Comparison of ENCODE assay signal across 24 cellular contexts in the genomic region with DNA sequence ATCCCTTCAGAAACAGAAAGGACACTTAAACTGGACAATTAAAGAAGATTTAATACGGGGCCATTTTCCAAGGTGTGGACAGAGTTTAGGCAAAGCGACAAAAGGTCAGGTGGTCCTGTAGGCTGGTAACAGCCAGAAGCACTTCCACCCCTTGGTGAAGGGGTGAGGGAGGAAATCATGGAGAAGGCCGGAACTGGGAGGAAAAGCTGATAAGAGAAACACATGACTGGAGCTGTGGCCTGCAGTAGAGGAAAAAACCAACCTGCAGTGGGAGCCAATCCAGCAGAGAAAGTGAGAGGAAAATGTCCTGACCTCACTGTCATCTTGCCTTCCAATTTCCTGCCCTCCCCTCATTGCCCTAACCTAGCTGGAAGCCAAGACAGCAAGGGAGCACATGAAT.
DNase-seq lines count a peak whose midpoint lies in the region; FAIRE-seq and TF ChIP-seq lines count a peak whose summit lies in the region.
"Had no signal": no experiment of that assay in that cellular context is flagged by ENCODE, and none has a peak within 500 bp of the region (broad histone marks: within the 10 kb centered on the region; RNA-seq: fewer than 3 reads in every experiment).

No MANE protein-coding gene starts in this region.

- WGBS in H9 (ENCODE audit: extremely low coverage, insufficient read length, low lambda C conversion rate), result no CpG with 5 or more reads among the region's 3 CpGs
- WGBS in H1 (ENCODE audit: extremely low coverage in 1 of 2, insufficient coverage in 1 of 2, insufficient read length in 1 of 2, insufficient replicate concordance in 2 of 2, low coverage in 1 of 2, low lambda C conversion rate in 2 of 2, missing lambda C conversion rate in 1 of 2), 2 experiments, result 33% methylated on average over 3 of the region's 3 CpGs; no CpG with 5 or more reads in 1 of the 2 experiments
- no CpG with 5 or more reads among the region's 3 CpGs for WGBS in neuronal stem cell (ENCODE audit: extremely low coverage in 2 of 2, insufficient read length in 2 of 2, insufficient replicate concordance in 1 of 2), 2 donors

- H4K20me1 ChIP-seq in H9 (ENCODE audit: control insufficient read depth, insufficient read depth, insufficient read length), result no peaks in the 10 kb centered on the region
- no peaks in the 10 kb centered on the region for H4K20me1 ChIP-seq in H1 (replicated peaks in 1 of 2; ENCODE audit: control insufficient read depth in 1 of 2, insufficient read depth in 2 of 2, low read length in 2 of 2)
- H4K20me1 ChIP-seq: BLaER1 had no signal

- no peak overlapping the region for H2BK120ac ChIP-seq in H9 (ENCODE audit: low read depth, low read length, poor library complexity, severe bottlenecking)
- no peak overlapping the region for H2BK120ac ChIP-seq in H1 (replicated peaks; ENCODE audit: low read depth, low read length)
- no peak overlapping the region for H2BK120ac ChIP-seq in neuronal stem cell (ENCODE audit: low read depth, low read length)

- H3K9me3 Mint-ChIP-seq in H9, result no peaks in the 10 kb centered on the region
- no peaks in the 10 kb centered on the region for H3K9me3 Mint-ChIP-seq in CD8-positive, alpha-beta memory T cell

- no peak for TF ChIP-seq RAD21 in H1 (IDR thresholded peaks at IDR 0.05 in 1 of 2, conservative IDR thresholded peaks at IDR 0.05 in 1 of 2; ENCODE audit: low read depth in 2 of 2, low read length in 2 of 2)

- H3K23me2 ChIP-seq in H9 (ENCODE audit: insufficient read length, low read depth, low read length, poor library complexity, severe bottlenecking) (no peaks in the 10 kb centered on the region), H1 (ENCODE audit: low read depth, low read length) (no peaks in the 10 kb centered on the region)

- H3K9ac ChIP-seq in H9 (ENCODE audit: extremely low read depth, insufficient read length, low read length) (no peak overlapping the region), H1 (replicated peaks in 1 of 4; ENCODE audit: extremely low read depth in 1 of 4, low read depth in 3 of 4, low read length in 3 of 4) (no peak overlapping the region), neuronal stem cell (ENCODE audit: low read depth, low read length, poor library complexity) (no peak overlapping the region)
- H3K9ac ChIP-seq: BLaER1 had no signal

- no peaks in the 10 kb centered on the region for H3K36me3 Mint-ChIP-seq in H9 (ENCODE audit: insufficient read depth in 1 of 3, low read depth in 3 of 3)
- H3K36me3 Mint-ChIP-seq in CD8-positive, alpha-beta memory T cell, result no peaks in the 10 kb centered on the region
- H3K36me3 Mint-ChIP-seq: CD14-positive monocyte; CD4-positive, alpha-beta memory T cell; CD4-positive, CD25-positive, alpha-beta regulatory T cell had no signal

- H3K9me3 ChIP-seq in H9 (ENCODE audit: control insufficient read depth, low read depth, low read length) (no peaks in the 10 kb centered on the region), H1 (ENCODE audit: insufficient read depth in 2 of 2, low read depth in 1 of 2, low read length in 1 of 2) (no peaks in the 10 kb centered on the region), neuronal stem cell (replicated peaks in 1 of 2; ENCODE audit: control insufficient read depth in 2 of 2, insufficient read depth in 1 of 2, low read depth in 1 of 2, low read length in 2 of 2) (no peaks in the 10 kb centered on the region)
- H3K9me3 ChIP-seq in CD8-positive, alpha-beta memory T cell (ENCODE audit: low read length), result no peaks in the 10 kb centered on the region
- H3K9me3 ChIP-seq: BE2C, BLaER1, Caco-2 had no signal

- TF ChIP-seq EP300 in H1 (IDR thresholded peaks at IDR 0.05; ENCODE audit: borderline replicate concordance in 1 of 2, low read depth in 2 of 2, low read length in 2 of 2), result no peak

- H3K18ac ChIP-seq in H9 (ENCODE audit: insufficient read length, low read depth, low read length), result no peak overlapping the region
- H3K18ac ChIP-seq in H1 (ENCODE audit: extremely low read depth, low read length), result no peak overlapping the region
- H3K18ac ChIP-seq in neuronal stem cell (ENCODE audit: low read length), result peak overlapping the region; percentile 53

- H3K79me1 ChIP-seq in H9 (ENCODE audit: insufficient read depth, low read depth, low read length, poor library complexity, severe bottlenecking), result no peaks in the 10 kb centered on the region
- H3K79me1 ChIP-seq in H1 (ENCODE audit: low read depth, low read length), result no peaks in the 10 kb centered on the region
- H3K79me1 ChIP-seq in neuronal stem cell (ENCODE audit: low read depth, low read length), result no peaks in the 10 kb centered on the region

- H3K56ac ChIP-seq in H9 (ENCODE audit: insufficient read length, low read depth, low read length) (no peak overlapping the region), H1 (replicated peaks; ENCODE audit: insufficient read length, low read depth, low read length) (no peak overlapping the region)

- H3K27me3 ChIP-seq in H9 (ENCODE audit: insufficient read depth, low read length) (no peaks in the 10 kb centered on the region), H1 (replicated peaks in 1 of 4; ENCODE audit: control insufficient read depth in 3 of 4, extremely low read depth in 1 of 4, insufficient read depth in 3 of 4, low read length in 3 of 4) (no peaks in the 10 kb centered on the region), neuronal stem cell (ENCODE audit: control insufficient read depth in 3 of 3, insufficient read depth in 3 of 3, low read depth in 1 of 3, low read length in 3 of 3) (no peaks in the 10 kb centered on the region)
- no peaks in the 10 kb centered on the region for H3K27me3 ChIP-seq in CD8-positive, alpha-beta memory T cell (ENCODE audit: insufficient read depth, low read length, poor library complexity, severe bottlenecking)
- H3K27me3 ChIP-seq: BE2C, BLaER1 had no signal

- no peak overlapping the region for H2BK20ac ChIP-seq in H9 (ENCODE audit: low read depth, low read length, poor library complexity, severe bottlenecking)
- no peak overlapping the region for H2BK20ac ChIP-seq in H1 (ENCODE audit: low read length)

- no peaks in the 10 kb centered on the region for H3K27me3 Mint-ChIP-seq in H9 (ENCODE audit: low read depth)
- peaks cover 4 to 18% of the 10 kb centered on the region in 2 donors for H3K27me3 Mint-ChIP-seq in CD8-positive, alpha-beta memory T cell
- H3K27me3 Mint-ChIP-seq: CD4-positive, CD25-positive, alpha-beta regulatory T cell had no signal

- POLR2A ChIA-PET in H1 (lab: Charles Lee; ENCODE audit: partially characterized antibody), result no interaction called here
- POLR2A ChIA-PET in CD8-positive, alpha-beta memory T cell (lab: Charles Lee), result no interaction called here

- no peak overlapping the region for H3K27ac ChIP-seq in H9 (ENCODE audit: insufficient read length, low read depth, low read length)
- H3K27ac ChIP-seq in H1 (ENCODE audit: low read depth, low read length), result no peak overlapping the region
- no peak overlapping the region for H3K27ac ChIP-seq in neuronal stem cell (replicated peaks; ENCODE audit: low read length)
- no peak overlapping the region for H3K27ac ChIP-seq in CD8-positive, alpha-beta memory T cell (ENCODE audit: low read depth, low read length)
- H3K27ac ChIP-seq: BLaER1 had no signal

- H3K79me2 ChIP-seq in H9 (ENCODE audit: insufficient read depth, low read length) (no peaks in the 10 kb centered on the region), H1 (ENCODE audit: control insufficient read depth in 1 of 2, insufficient read depth in 2 of 2, low read length in 2 of 2) (no peaks in the 10 kb centered on the region)

- H2BK5ac ChIP-seq in H9 (ENCODE audit: insufficient read length, low read length) (no peak overlapping the region), H1 (ENCODE audit: low read depth, low read length) (no peak overlapping the region; the same call in 1 of the 2 replicates), neuronal stem cell (ENCODE audit: low read length) (no peak overlapping the region)

- TF ChIP-seq POLR2A in H1 (IDR thresholded peaks at IDR 0.05; ENCODE audit: control extremely low read depth in 1 of 2, low read depth in 2 of 2, low read length in 2 of 2), result no peak

- FAIRE-seq in H1 (lab: Jason Lieb, UNC), result no peak
- FAIRE-seq: A204.1, D721Med, G401.6, GM12878, GM12892 had no signal

- CTCF ChIA-PET in H1 (lab: Charles Lee; ENCODE audit: partially characterized antibody), result no interaction called here
- CTCF ChIA-PET in CD8-positive, alpha-beta memory T cell (lab: Charles Lee), result no interaction called here

- H3K36me3 ChIP-seq in H1 (ENCODE audit: control insufficient read depth in 2 of 4, insufficient read depth in 4 of 4, low read length in 3 of 4), result no peaks in the 10 kb centered on the region
- no peaks in the 10 kb centered on the region for H3K36me3 ChIP-seq in neuronal stem cell (replicated peaks in 1 of 2; ENCODE audit: control insufficient read depth in 2 of 2, insufficient read depth in 2 of 2, low read length in 2 of 2)
- no peaks in the 10 kb centered on the region for H3K36me3 ChIP-seq in CD8-positive, alpha-beta memory T cell (ENCODE audit: insufficient read depth, low read length)
- H3K36me3 ChIP-seq: BE2C, BLaER1 had no signal

- H3K4ac ChIP-seq in H9 (ENCODE audit: low read depth, low read length), result no peak overlapping the region; the same call in 1 of the 2 replicates
- no peak overlapping the region for H3K4ac ChIP-seq in H1 (replicated peaks; ENCODE audit: insufficient read length, low read depth, low read length)
- no peak overlapping the region for H3K4ac ChIP-seq in neuronal stem cell (ENCODE audit: low read length)

- no peak overlapping the region for H3K4me2 ChIP-seq in H9 (ENCODE audit: insufficient read depth, insufficient read length, low read length)
- no peak overlapping the region for H3K4me2 ChIP-seq in H1 (ENCODE audit: insufficient read depth in 1 of 2, low read depth in 2 of 2, low read length in 2 of 2)
- no peak overlapping the region for H3K4me2 ChIP-seq in neuronal stem cell (ENCODE audit: insufficient read depth, low read length, poor library complexity, severe bottlenecking)
- H3K4me2 ChIP-seq: BLaER1 had no signal

- H3T11ph ChIP-seq in H9 (ENCODE audit: low read length), result no peak overlapping the region

- H3K27ac Mint-ChIP-seq in H9, result peak overlapping the region in 2 of 3 experiments; percentile 54 to 56; a peak in 1 of 7 replicates
- no peak overlapping the region for H3K27ac Mint-ChIP-seq in CD8-positive, alpha-beta memory T cell
- H3K27ac Mint-ChIP-seq: CD14-positive monocyte; CD4-positive, alpha-beta memory T cell; CD4-positive, CD25-positive, alpha-beta regulatory T cell had no signal

- no peak overlapping the region for H3K23ac ChIP-seq in H9 (ENCODE audit: insufficient read length, low read depth, low read length)
- H3K23ac ChIP-seq in H1 (ENCODE audit: insufficient read length), result no peak overlapping the region
- no peak overlapping the region for H3K23ac ChIP-seq in neuronal stem cell (ENCODE audit: low read depth, low read length, poor library complexity)

- H2BK15ac ChIP-seq in H9 (ENCODE audit: low read depth, low read length), result no peak overlapping the region
- no peak overlapping the region for H2BK15ac ChIP-seq in H1 (ENCODE audit: low read length)
- no peak overlapping the region for H2BK15ac ChIP-seq in neuronal stem cell (ENCODE audit: low read length)

- no peak overlapping the region for H4K91ac ChIP-seq in H9 (ENCODE audit: insufficient read length, low read depth, low read length)
- H4K91ac ChIP-seq in H1 (replicated peaks; ENCODE audit: insufficient read length, low read length), result no peak overlapping the region
- no peak overlapping the region for H4K91ac ChIP-seq in neuronal stem cell (ENCODE audit: low read depth, low read length, poor library complexity)

- no peak for TF ChIP-seq CTCF in H9 (conservative IDR thresholded peaks at IDR 0.05)
- TF ChIP-seq CTCF in H1 (IDR thresholded peaks at IDR 0.05; ENCODE audit: control extremely low read depth in 1 of 3, insufficient read depth in 1 of 3, low read depth in 1 of 3, low read length in 3 of 3), result no peak

- H3K4me1 ChIP-seq in H9 (ENCODE audit: insufficient read depth, low read length), result no peaks in the 10 kb centered on the region
- H3K4me1 ChIP-seq in H1 (replicated peaks in 1 of 4; ENCODE audit: control insufficient read depth in 3 of 4, insufficient read depth in 4 of 4, low read length in 3 of 4), result no peaks in the 10 kb centered on the region
- no peaks in the 10 kb centered on the region for H3K4me1 ChIP-seq in neuronal stem cell (ENCODE audit: control insufficient read depth in 2 of 2, insufficient read depth in 1 of 2, low read depth in 1 of 2, low read length in 2 of 2)
- no peaks in the 10 kb centered on the region for H3K4me1 ChIP-seq in CD8-positive, alpha-beta memory T cell (ENCODE audit: insufficient read depth, low read length)
- H3K4me1 ChIP-seq: BE2C, BLaER1, Caco-2 had no signal

- H2AK5ac ChIP-seq in H9 (ENCODE audit: insufficient read length, low read length) (no peak overlapping the region), H1 (ENCODE audit: low read depth, low read length) (no peak overlapping the region), neuronal stem cell (ENCODE audit: low read depth, low read length) (no peak overlapping the region)

- no peak overlapping the region for H2AFZ ChIP-seq in H9 (ENCODE audit: low read length)
- 0 out of 2 replicates have a peak overlapping the region, but pooled peaks have one; percentile 59 for H2AFZ ChIP-seq in H1 (ENCODE audit: low read length)
- no peak overlapping the region for H2AFZ ChIP-seq in neuronal stem cell (ENCODE audit: low read length)

- H3K4me1 Mint-ChIP-seq in H9, result no peaks in the 10 kb centered on the region
- no peaks in the 10 kb centered on the region for H3K4me1 Mint-ChIP-seq in CD8-positive, alpha-beta memory T cell
- H3K4me1 Mint-ChIP-seq: CD14-positive monocyte; CD4-positive, CD25-positive, alpha-beta regulatory T cell had no signal

- H2BK12ac ChIP-seq in H9 (ENCODE audit: insufficient read length, low read depth, low read length), result no peak overlapping the region
- H2BK12ac ChIP-seq in H1 (ENCODE audit: low read depth, low read length), result no peak overlapping the region
- no peak overlapping the region for H2BK12ac ChIP-seq in neuronal stem cell (ENCODE audit: low read length)

- H3K14ac ChIP-seq in H9 (ENCODE audit: insufficient read depth, low read length) (no peak overlapping the region), H1 (ENCODE audit: insufficient read length) (no peak overlapping the region), neuronal stem cell (ENCODE audit: low read length) (no peak overlapping the region)

- no peak overlapping the region; a peak in 1 of 5 replicates for H3K4me3 Mint-ChIP-seq in H9
- H3K4me3 Mint-ChIP-seq in CD8-positive, alpha-beta memory T cell, result no peak overlapping the region
- H3K4me3 Mint-ChIP-seq: CD14-positive monocyte; CD4-positive, alpha-beta memory T cell; CD4-positive, CD25-positive, alpha-beta regulatory T cell had no signal

- no peak overlapping the region for H4K5ac ChIP-seq in H9 (ENCODE audit: insufficient read length, low read depth, low read length)
- H4K5ac ChIP-seq in H1 (ENCODE audit: insufficient read length, low read depth, low read length), result no peak overlapping the region

- DNase-seq in H9 (no peak), UCSD-AML1 (lab: John Stamatoyannopoulos, UW; ENCODE audit: unreplicated experiment) (peak; percentile 8), H1 (ENCODE audit: low read depth in 1 of 2, low spot score in 2 of 2) (no peak), neuronal stem cell (ENCODE audit: low spot score) (no peak), GF-D8 (lab: John Stamatoyannopoulos, UW) (no peak)
- DNase-seq in CD8-positive, alpha-beta memory T cell, result no peak
- DNase-seq in activated T-cell treated with anti-CD3 and anti-CD28 coated beads, Interleukin-2, amount 50 U/mL, for 1 hour, result no peak
- no peak for DNase-seq in stimulated activated CD4-positive, alpha-beta T cell treated with anti-CD3 and anti-CD28 coated beads, Interleukin-15, amount 100 ng/mL, for 24 hours
- DNase-seq: 8988T; ACHN; BE2C; C1 segment of cervical spinal cord; Caco-2; Calu3; CD4-positive, alpha-beta memory T cell; CD4-positive, CD25-positive, alpha-beta regulatory T cell; DMS79 treated with DMSO at 0.1 percent for 48 hours had no signal

- H3K4me3 ChIP-seq in H1 (ENCODE audit: extremely low read depth in 1 of 4, insufficient read depth in 2 of 4, low read depth in 3 of 4, low read length in 4 of 4), result no peak overlapping the region
- H3K4me3 ChIP-seq in neuronal stem cell (ENCODE audit: low read length in 2 of 2), result no peak overlapping the region
- H3K4me3 ChIP-seq in CD8-positive, alpha-beta memory T cell (ENCODE audit: low read length), result no peak overlapping the region
- H3K4me3 ChIP-seq: BLaER1, GM12878 had no signal

- no peak overlapping the region for H4K8ac ChIP-seq in H9 (replicated peaks; ENCODE audit: insufficient read length, low read depth, low read length)
- no peak overlapping the region for H4K8ac ChIP-seq in H1 (ENCODE audit: extremely low read depth, insufficient read depth, low read length)
- peak overlapping the region; percentile 83 for H4K8ac ChIP-seq in neuronal stem cell (ENCODE audit: low read depth, low read length)

Comparison
In these comparisons a context has a peak if more than half of its experiments do, and no peak if none do; other contexts are left out.
1. H3K27ac Mint-ChIP-seq: peak in H9 (2 of 3); none in CD8-positive, alpha-beta memory T cell (0 of 8).